In the genomic region with DNA sequence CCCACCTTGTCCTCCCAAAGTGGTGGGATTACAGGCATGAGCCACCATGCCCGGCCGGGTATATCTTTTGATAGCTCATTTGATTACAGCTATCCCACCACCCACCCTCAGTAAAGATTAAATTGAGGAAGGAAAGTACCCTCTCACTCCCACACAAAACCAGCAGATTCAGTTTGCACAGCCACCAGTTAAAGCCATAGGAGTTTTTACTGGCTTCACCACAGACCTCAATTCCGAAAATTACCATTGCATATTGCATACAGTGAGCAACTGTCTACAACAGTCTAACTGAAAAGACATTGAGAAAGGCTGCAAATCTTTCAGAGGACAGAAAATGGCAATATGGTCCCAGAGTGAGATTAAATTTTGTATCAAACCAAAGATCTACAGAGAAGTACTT, we compare ENCODE assay signal across 24 cellular contexts.
"Had no signal": no experiment of that assay in that cellular context is flagged by ENCODE, and none has a peak within 500 bp of the region (broad histone marks: within the 10 kb centered on the region; RNA-seq: fewer than 3 reads in every experiment).

No MANE protein-coding gene starts in this region.

- H3K27me3 ChIP-seq: breast epithelium, SJSA1 had no signal

- H3K36me3 ChIP-seq: breast epithelium had no signal

- H3K4me1 Mint-ChIP-seq: central memory CD8-positive, alpha-beta T cell had no signal

- FAIRE-seq: RCC 7860, TTC549 had no signal

- H3K27ac Mint-ChIP-seq: activated CD8-positive, alpha-beta T cell treated with anti-CD3 and anti-CD28 coated beads, Interleukin-2, amount 10 ng/mL, durations not matched to agents 7 days and 5 days; activated naive CD4-positive, alpha-beta T cell treated with anti-CD3 and anti-CD28 coated beads, Interleukin-2, amount 50 U/mL, for 24 hours; T-helper 1 cell treated with Interleukin-12 subunit alpha and Interleukin-12 subunit beta and Interleukin-4 antibody, amounts not matched to agents 30 μg/mL and 1 μg/mL, for 36 hours had no signal

- H3K4me3 ChIP-seq: breast epithelium, SJSA1 had no signal

- ATAC-seq: activated CD4-positive, CD25-positive, alpha-beta regulatory T cell treated with anti-CD3 and anti-CD28 coated beads, Interleukin-2, amount 50 U/mL, for 24 hours; activated CD8-positive, alpha-beta T cell treated with anti-CD3 and anti-CD28 coated beads, Interleukin-2, amount 10 ng/mL, durations not matched to agents 7 days and 5 days; PC-3; SK-N-SH treated with all-trans-retinoic acid at 6 μM for 48 hours had no signal

- H3K4me1 ChIP-seq: breast epithelium had no signal

- H3K27ac ChIP-seq: breast epithelium, SJSA1 had no signal

- H3K9me3 Mint-ChIP-seq: activated naive CD4-positive, alpha-beta T cell treated with anti-CD3 and anti-CD28 coated beads, Interleukin-2, amount 50 U/mL, for 24 hours; central memory CD8-positive, alpha-beta T cell; T-helper 1 cell treated with Interleukin-12 subunit alpha and Interleukin-12 subunit beta and Interleukin-4 antibody, amounts not matched to agents 30 μg/mL and 1 μg/mL, for 36 hours had no signal

- DNase-seq: activated CD4-positive, alpha-beta T cell treated with anti-CD3 and anti-CD28 coated beads for 4 hours; activated CD8-positive, alpha-beta memory T cell treated with anti-CD3 and anti-CD28 coated beads, Interleukin-2, amount 50 U/mL, for 48 hours; activated CD8-positive, alpha-beta T cell treated with anti-CD3 and anti-CD28 coated beads, Interleukin-2, amount 10 ng/mL, durations not matched to agents 7 days and 5 days; activated effector memory CD4-positive, alpha-beta T cell treated with Interleukin-2 at 50 U/mL for 16 hours; activated naive CD4-positive, alpha-beta T cell; activated T-cell treated with anti-CD3 and anti-CD28 coated beads, Interleukin-2, amount 50 U/mL, for 1 hour; aorta; NCI-H1105 treated with DMSO at 0.1 percent for 48 hours; NCI-H1436 treated with DMSO at 0.1 percent for 48 hours; NCI-H187; NCI-H2081; NCI-H510A treated with DMSO at 0.1 percent for 48 hours; NCI-H69; NK-92 treated with Interleukin-12 subunit alpha and Interleukin-12 subunit beta, amount 100 ng/mL, for 24 hours; PC-3 had no signal

- H3K4me3 Mint-ChIP-seq: activated CD8-positive, alpha-beta T cell treated with anti-CD3 and anti-CD28 coated beads, Interleukin-2, amount 10 ng/mL, durations not matched to agents 7 days and 5 days; activated naive CD4-positive, alpha-beta T cell treated with anti-CD3 and anti-CD28 coated beads, Interleukin-2, amount 50 U/mL, for 24 hours; central memory CD8-positive, alpha-beta T cell; T-helper 1 cell treated with Interleukin-12 subunit alpha and Interleukin-12 subunit beta and Interleukin-4 antibody, amounts not matched to agents 30 μg/mL and 1 μg/mL, for 36 hours had no signal

- H3K9me3 ChIP-seq: breast epithelium, SJSA1 had no signal
